ENCODE assay signal across 1 cellular context in the genomic region with DNA sequence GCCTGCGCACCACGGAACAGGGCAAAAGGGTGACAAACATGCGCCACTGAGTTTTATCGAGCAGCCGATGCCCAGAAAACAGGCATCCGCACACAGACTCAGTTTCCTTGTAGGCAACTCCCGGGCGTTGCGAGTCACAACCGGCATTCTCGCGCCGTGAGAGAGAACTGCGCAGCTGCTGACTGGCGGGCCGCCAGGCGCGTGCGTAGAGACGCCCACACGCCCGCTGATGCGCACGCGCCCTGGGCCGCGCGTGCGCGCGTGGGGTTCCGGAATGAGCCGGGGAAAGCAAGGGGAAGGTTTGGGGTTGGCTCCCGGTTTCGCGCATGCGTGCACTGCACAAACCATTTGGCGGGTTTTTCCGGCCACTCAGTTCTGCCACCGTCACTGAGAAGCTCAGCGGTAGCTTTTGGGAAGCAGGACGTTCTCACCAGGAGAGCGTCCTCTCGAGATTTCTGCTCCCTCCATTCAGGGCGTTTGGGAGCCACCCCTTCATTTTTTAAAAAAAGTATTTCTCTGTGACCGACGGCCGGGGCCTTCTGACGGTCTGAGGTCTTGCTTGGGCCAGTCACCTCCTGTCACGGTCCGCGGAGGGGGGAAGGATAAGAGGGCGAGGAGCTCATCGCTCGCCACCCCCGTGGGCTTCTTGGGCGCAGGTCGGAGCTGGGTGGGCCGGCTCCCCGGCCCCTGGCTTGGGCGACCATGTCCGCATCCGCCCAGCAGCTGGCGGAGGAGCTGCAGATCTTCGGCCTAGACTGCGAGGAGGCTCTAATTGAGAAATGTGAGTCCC.
TF ChIP-seq lines count a peak whose summit lies in the region.

POLA2 (plus strand) TSS at position 372 of the 790 bp plus-strand sequence; CDS start at position 703, 331 bp downstream.

TF ChIP-seq in HepG2, 621 proteins besides CTCF, POLR2A, EP300 and RAD21 (continued from another document and continues in another):
- TF ChIP-seq, protein P1, sequence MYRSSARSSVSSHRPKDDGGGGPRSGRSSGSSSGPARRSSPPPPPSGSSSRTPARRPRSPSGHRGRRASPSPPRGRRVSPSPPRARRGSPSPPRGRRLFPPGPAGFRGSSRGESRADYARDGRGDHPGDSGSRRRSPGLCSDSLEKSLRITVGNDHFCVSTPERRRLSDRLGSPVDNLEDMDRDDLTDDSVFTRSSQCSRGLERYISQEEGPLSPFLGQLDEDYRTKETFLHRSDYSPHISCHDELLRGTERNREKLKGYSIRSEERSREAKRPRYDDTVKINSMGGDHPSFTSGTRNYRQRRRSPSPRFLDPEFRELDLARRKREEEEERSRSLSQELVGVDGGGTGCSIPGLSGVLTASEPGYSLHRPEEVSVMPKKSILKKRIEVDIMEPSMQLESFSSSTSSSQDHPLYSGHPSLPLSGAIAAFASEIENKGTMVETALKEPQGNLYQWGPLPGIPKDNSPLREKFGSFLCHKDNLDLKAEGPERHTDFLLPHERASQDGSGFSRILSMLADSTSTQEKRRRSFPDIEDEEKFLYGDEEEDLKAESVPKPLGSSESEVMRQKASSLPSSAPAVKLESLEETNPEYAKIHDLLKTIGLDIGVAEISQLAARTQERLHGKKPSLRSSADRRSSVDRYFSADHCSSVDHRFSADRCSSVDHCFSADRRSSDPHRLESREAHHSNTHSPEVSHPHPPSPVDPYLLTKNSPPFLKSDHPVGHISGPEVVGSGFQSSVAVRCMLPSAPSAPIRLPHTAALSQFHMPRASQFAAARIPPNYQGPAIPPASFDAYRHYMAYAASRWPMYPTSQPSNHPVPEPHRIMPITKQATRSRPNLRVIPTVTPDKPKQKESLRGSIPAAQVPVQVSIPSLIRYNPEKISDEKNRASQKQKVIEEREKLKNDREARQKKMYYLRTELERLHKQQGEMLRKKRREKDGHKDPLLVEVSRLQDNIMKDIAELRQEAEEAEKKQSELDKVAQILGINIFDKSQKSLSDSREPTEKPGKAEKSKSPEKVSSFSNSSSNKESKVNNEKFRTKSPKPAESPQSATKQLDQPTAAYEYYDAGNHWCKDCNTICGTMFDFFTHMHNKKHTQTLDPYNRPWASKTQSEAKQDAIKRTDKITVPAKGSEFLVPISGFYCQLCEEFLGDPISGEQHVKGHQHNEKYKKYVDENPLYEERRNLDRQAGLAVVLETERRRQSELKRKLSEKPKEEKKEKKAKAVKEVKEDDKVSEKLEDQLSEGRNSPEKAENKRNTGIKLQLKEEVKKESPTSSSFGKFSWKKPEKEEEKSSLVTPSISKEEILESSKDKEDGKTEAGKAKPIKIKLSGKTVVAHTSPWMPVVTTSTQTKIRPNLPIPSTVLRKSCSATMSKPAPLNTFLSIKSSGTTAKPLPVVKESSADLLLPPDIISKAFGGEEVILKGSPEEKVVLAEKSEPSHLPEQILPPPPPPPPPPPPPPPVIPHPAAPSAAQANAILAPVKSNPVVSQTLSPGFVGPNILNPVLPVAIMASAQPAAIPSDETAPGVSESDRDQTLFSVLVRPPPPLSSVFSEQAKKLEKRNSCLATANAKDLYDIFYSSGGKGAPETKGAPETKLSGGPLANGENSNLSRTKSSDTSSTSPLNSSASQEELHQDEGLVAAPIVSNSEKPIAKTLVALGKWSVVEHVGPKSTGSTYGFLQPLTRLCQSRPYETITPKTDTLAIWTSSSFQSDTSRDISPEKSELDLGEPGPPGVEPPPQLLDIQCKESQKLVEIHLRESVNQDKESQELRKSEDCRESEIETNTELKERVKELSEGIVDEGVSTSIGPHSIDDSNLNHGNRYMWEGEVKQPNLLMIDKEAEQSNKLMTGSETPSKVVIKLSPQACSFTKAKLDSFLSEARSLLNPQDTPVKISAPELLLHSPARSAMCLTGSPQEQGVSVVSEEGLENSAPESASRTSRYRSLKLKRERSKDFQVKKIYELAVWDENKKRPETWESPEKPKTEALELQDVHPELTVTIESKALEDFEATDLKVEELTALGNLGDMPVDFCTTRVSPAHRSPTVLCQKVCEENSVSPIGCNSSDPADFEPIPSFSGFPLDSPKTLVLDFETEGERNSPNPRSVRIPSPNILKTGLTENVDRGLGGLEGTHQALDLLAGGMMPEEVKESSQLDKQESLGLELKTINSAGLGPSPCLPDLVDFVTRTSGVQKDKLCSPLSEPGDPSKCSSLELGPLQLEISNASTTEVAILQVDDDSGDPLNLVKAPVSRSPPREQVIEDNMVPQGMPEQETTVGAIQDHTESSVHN (CRISPR knock-in tag; IDR thresholded peaks at IDR 0.05) = no peak
- TF ChIP-seq ZNF768 (CRISPR knock-in tag; IDR thresholded peaks at IDR 0.05) (no peak), ZNF225 (CRISPR knock-in tag; IDR thresholded peaks at IDR 0.05) (no peak), TCF12 (IDR thresholded peaks at IDR 0.05) (no peak), TCF12 (CRISPR knock-in tag; IDR thresholded peaks at IDR 0.05) (peak; percentile 27; the same call in 1 of the 2 replicates), ZFP41 (CRISPR knock-in tag; IDR thresholded peaks at IDR 0.05; ENCODE audit: borderline replicate concordance) (no peak), ZSCAN29 (CRISPR knock-in tag; conservative IDR thresholded peaks at IDR 0.05) (peak; percentile 48; the same call in 1 of the 2 replicates), ATRX (CRISPR knock-in tag; IDR thresholded peaks at IDR 0.05; ENCODE audit: borderline replicate concordance) (no peak), ZNF34 (CRISPR knock-in tag; IDR thresholded peaks at IDR 0.05; ENCODE audit: borderline replicate concordance) (no peak), MED13 (CRISPR knock-in tag; IDR thresholded peaks at IDR 0.05) (no peak), NBN (conservative IDR thresholded peaks at IDR 0.05) (no peak), CAMTA2 (CRISPR knock-in tag; IDR thresholded peaks at IDR 0.05; ENCODE audit: borderline replicate concordance) (no peak), PTBP1 (IDR thresholded peaks at IDR 0.05; ENCODE audit: low read depth, low read length, poor library complexity, severe bottlenecking) (no peak), CERS6 (CRISPR knock-in tag; IDR thresholded peaks at IDR 0.05) (no peak), ZNF570 (CRISPR knock-in tag; IDR thresholded peaks at IDR 0.05; ENCODE audit: borderline replicate concordance) (no peak), ZNF350 (CRISPR knock-in tag; IDR thresholded peaks at IDR 0.05; ENCODE audit: borderline replicate concordance, low read depth) (no peak; the same call in 1 of the 2 replicates), ZNF879 (CRISPR knock-in tag; IDR thresholded peaks at IDR 0.05) (peak; percentile 86; the same call in 1 of the 2 replicates), ZNF362 (CRISPR knock-in tag; IDR thresholded peaks at IDR 0.05; ENCODE audit: borderline replicate concordance) (no peak; the same call in 1 of the 2 replicates), FOXC1 (CRISPR knock-in tag; IDR thresholded peaks at IDR 0.05; ENCODE audit: borderline replicate concordance) (no peak), ZNF552 (CRISPR knock-in tag; IDR thresholded peaks at IDR 0.05; ENCODE audit: borderline replicate concordance) (peak; percentile 31; the same call in 1 of the 2 replicates), SPEN (CRISPR knock-in tag; IDR thresholded peaks at IDR 0.05; ENCODE audit: low read depth) (peak; percentile 87), FOSL1 (CRISPR knock-in tag; IDR thresholded peaks at IDR 0.05; ENCODE audit: borderline replicate concordance) (no peak), KDM3A (CRISPR knock-in tag; IDR thresholded peaks at IDR 0.05; ENCODE audit: low read depth) (no peak), ZSCAN25 (CRISPR knock-in tag; IDR thresholded peaks at IDR 0.05) (no peak), CHD4 (IDR thresholded peaks at IDR 0.05; ENCODE audit: borderline replicate concordance, low read length) (no peak), ZNF205 (CRISPR knock-in tag; IDR thresholded peaks at IDR 0.05) (no peak), GATAD1 (CRISPR knock-in tag; IDR thresholded peaks at IDR 0.05) (peak; percentile 93), EHMT2 (IDR thresholded peaks at IDR 0.05; ENCODE audit: borderline replicate concordance, low read depth, low read length) (no peak), ZNF343 (CRISPR knock-in tag; IDR thresholded peaks at IDR 0.05) (peak; percentile 59; the same call in 1 of the 2 replicates), NRL (CRISPR knock-in tag; IDR thresholded peaks at IDR 0.05; ENCODE audit: borderline replicate concordance) (peak; percentile 26), SNAI1 (CRISPR knock-in tag; IDR thresholded peaks at IDR 0.05; ENCODE audit: borderline replicate concordance) (no peak), NFYC (CRISPR knock-in tag; IDR thresholded peaks at IDR 0.05) (peak; percentile 49), TBX2 (CRISPR knock-in tag; IDR thresholded peaks at IDR 0.05; ENCODE audit: borderline replicate concordance) (peak; percentile 31; the same call in 1 of the 2 replicates), ZNF609 (CRISPR knock-in tag; IDR thresholded peaks at IDR 0.05; ENCODE audit: borderline replicate concordance) (peak; percentile 63; the same call in 1 of the 2 replicates), SMAD3 (CRISPR knock-in tag; IDR thresholded peaks at IDR 0.05) (0 out of 2 replicates have a peak, but pooled peaks have one; percentile 24), JUND (CRISPR knock-in tag; IDR thresholded peaks at IDR 0.05) (no peak), RNF219 (CRISPR knock-in tag; IDR thresholded peaks at IDR 0.05) (0 out of 2 replicates have a peak, but pooled peaks have one; percentile 35), TBP (CRISPR knock-in tag; IDR thresholded peaks at IDR 0.05) (no peak)
- TF ChIP-seq, protein P2, sequence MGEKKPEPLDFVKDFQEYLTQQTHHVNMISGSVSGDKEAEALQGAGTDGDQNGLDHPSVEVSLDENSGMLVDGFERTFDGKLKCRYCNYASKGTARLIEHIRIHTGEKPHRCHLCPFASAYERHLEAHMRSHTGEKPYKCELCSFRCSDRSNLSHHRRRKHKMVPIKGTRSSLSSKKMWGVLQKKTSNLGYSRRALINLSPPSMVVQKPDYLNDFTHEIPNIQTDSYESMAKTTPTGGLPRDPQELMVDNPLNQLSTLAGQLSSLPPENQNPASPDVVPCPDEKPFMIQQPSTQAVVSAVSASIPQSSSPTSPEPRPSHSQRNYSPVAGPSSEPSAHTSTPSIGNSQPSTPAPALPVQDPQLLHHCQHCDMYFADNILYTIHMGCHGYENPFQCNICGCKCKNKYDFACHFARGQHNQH (CRISPR knock-in tag; IDR thresholded peaks at IDR 0.05) = peak; percentile 33; the same call in 1 of the 2 replicates
